ENCODE assay signal across 8 cellular contexts in the genomic region with DNA sequence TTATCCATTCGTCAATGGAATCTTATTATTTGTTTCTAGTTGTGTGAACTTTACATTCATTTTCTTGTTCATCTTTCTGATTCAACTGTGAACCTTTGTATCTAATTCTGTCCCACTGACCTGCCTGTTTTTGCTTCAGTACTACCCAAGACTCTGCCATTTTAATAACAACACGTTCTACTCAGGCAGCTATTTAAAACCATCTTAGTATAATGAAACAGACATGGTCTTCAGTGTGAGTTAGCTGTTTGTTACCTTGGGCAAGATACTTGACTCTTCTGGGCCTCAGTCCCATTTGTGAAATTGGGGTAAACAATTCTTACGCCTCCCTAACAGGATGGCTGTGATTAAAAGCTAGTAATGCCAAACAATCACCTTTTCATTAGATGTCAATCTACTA. TPM values are rescaled to one million over a fixed set of nuclear protein-coding genes. Genes with fewer than 3 reads are reported as not detected.
A peak's percentile ranks its signal among the peaks of the same experiment; 100 is the strongest.
DNase-seq lines count a peak whose midpoint lies in the region; ATAC-seq and TF ChIP-seq lines count a peak whose summit lies in the region.

No MANE protein-coding gene starts in this region.

- H3K4me1 Mint-ChIP-seq in activated T-cell treated with anti-CD3 and anti-CD28 coated beads, Interleukin-2, amount 50 U/mL, for 72 hours (ENCODE audit: low read depth), result peaks cover 15% of the 10 kb centered on the region
- peaks cover 27% of the 10 kb centered on the region for H3K4me1 Mint-ChIP-seq in activated naive CD8-positive, alpha-beta T cell treated with anti-CD3 and anti-CD28 coated beads for 36 hours

- H3K27me3 ChIP-seq in liver (ENCODE audit: control insufficient read depth in 4 of 4, insufficient read depth in 4 of 4, low read length in 3 of 4), result no peaks in the 10 kb centered on the region
- no peaks in the 10 kb centered on the region for H3K27me3 ChIP-seq in tibial artery

- peaks cover 4 to 34% (median 21%) of the 10 kb centered on the region in 4 donors for H3K4me1 ChIP-seq in liver (ENCODE audit: control insufficient read depth in 4 of 4, insufficient read depth in 4 of 4, low read length in 3 of 4)
- H3K4me1 ChIP-seq in tibial artery, result peaks cover 0 to 57% (median 36%) of the 10 kb centered on the region in 4 donors

- intact Hi-C loops in tibial artery (cut with DNase I; ENCODE audit: low total_unique reads), result no loop called here

- peak overlapping the region; percentile 67 to 80 for H3K9ac ChIP-seq in liver (ENCODE audit: low read depth in 1 of 2, low read length in 2 of 2)

- H3K36me3 ChIP-seq in liver (ENCODE audit: control insufficient read depth in 4 of 4, insufficient read depth in 3 of 4, low read depth in 1 of 4, low read length in 3 of 4), result peaks cover 0 to 2% (median 0%) of the 10 kb centered on the region in 4 donors
- H3K36me3 ChIP-seq in tibial artery, result no peaks in the 10 kb centered on the region

- no peaks in the 10 kb centered on the region for H3K27me3 Mint-ChIP-seq in activated T-cell treated with anti-CD3 and anti-CD28 coated beads, Interleukin-2, amount 50 U/mL, for 72 hours (ENCODE audit: low read depth)
- no peaks in the 10 kb centered on the region for H3K27me3 Mint-ChIP-seq in activated naive CD8-positive, alpha-beta T cell treated with anti-CD3 and anti-CD28 coated beads for 36 hours

- H3K36me3 Mint-ChIP-seq in activated T-cell treated with anti-CD3 and anti-CD28 coated beads, Interleukin-2, amount 50 U/mL, for 72 hours (ENCODE audit: insufficient read depth in 2 of 2), result peaks cover 9 to 10% of the 10 kb centered on the region in 2 donors
- H3K36me3 Mint-ChIP-seq in activated naive CD8-positive, alpha-beta T cell treated with anti-CD3 and anti-CD28 coated beads for 36 hours, result peaks cover 13% of the 10 kb centered on the region

- ATAC-seq in activated T-cell treated with anti-CD3 and anti-CD28 coated beads, Interleukin-2, amount 50 U/mL, for 72 hours (replicated peaks in 1 of 2), result no peak
- ATAC-seq in HG02885 (IDR thresholded peaks at IDR 0.05; ENCODE audit: poor library complexity, unreplicated experiment), result no peak
- no peak for ATAC-seq in HG02852 (IDR thresholded peaks at IDR 0.05; ENCODE audit: unreplicated experiment)

- H3K27ac ChIP-seq in liver (ENCODE audit: low read depth in 1 of 2, low read length in 2 of 2) (no peak overlapping the region), tibial artery (peak overlapping the region; percentile 85 to 97)

- H3K9me3 ChIP-seq in liver (ENCODE audit: control insufficient read depth in 4 of 4, low read length in 3 of 4), result no peaks in the 10 kb centered on the region
- H3K9me3 ChIP-seq in tibial artery, result peaks cover 0 to 3% (median 0%) of the 10 kb centered on the region in 3 donors

- H3K27ac Mint-ChIP-seq in activated T-cell treated with anti-CD3 and anti-CD28 coated beads, Interleukin-2, amount 50 U/mL, for 72 hours, result peak overlapping the region; percentile 87
- peak overlapping the region; percentile 83 for H3K27ac Mint-ChIP-seq in activated naive CD8-positive, alpha-beta T cell treated with anti-CD3 and anti-CD28 coated beads for 36 hours

- DNase-seq in activated T-cell treated with anti-CD3 and anti-CD28 coated beads, Interleukin-2, amount 50 U/mL, for 72 hours, result no peak
- no peak for DNase-seq in activated T-cell treated with anti-CD3 and anti-CD28 coated beads, Interleukin-2, amount 50 U/mL, for 48 hours
- DNase-seq in activated naive CD8-positive, alpha-beta T cell treated with anti-CD3 and anti-CD28 coated beads for 36 hours, result no peak
- no peak for DNase-seq in tibial artery
- no peak for DNase-seq in HuH-7 (ENCODE audit: low spot score)

- H3K9me3 Mint-ChIP-seq in activated T-cell treated with anti-CD3 and anti-CD28 coated beads, Interleukin-2, amount 50 U/mL, for 72 hours, result peaks cover 0 to 5% of the 10 kb centered on the region in 2 donors
- peaks cover 6% of the 10 kb centered on the region for H3K9me3 Mint-ChIP-seq in activated naive CD8-positive, alpha-beta T cell treated with anti-CD3 and anti-CD28 coated beads for 36 hours

- no peak for TF ChIP-seq RAD21 in liver (IDR thresholded peaks at IDR 0.05)

- peak overlapping the region; percentile 94 to 100 (median 96) for H3K4me3 ChIP-seq in liver (ENCODE audit: low read depth in 1 of 3, low read length in 3 of 3)
- peak overlapping the region; percentile 67 to 97 for H3K4me3 ChIP-seq in tibial artery

- WGBS in liver, result 30% methylated on average over 3 of the region's 3 CpGs

- no peak for TF ChIP-seq CTCF in liver (IDR thresholded peaks at IDR 0.05; ENCODE audit: low read depth, low read length, missing input control)
- no peak for TF ChIP-seq CTCF in tibial artery (IDR thresholded peaks at IDR 0.05)

- H3K4me3 Mint-ChIP-seq in activated T-cell treated with anti-CD3 and anti-CD28 coated beads, Interleukin-2, amount 50 U/mL, for 72 hours, result peak overlapping the region in 1 of 2 donors; percentile 96
- no peak overlapping the region for H3K4me3 Mint-ChIP-seq in activated naive CD8-positive, alpha-beta T cell treated with anti-CD3 and anti-CD28 coated beads for 36 hours

TF ChIP-seq in liver, 16 proteins besides CTCF, POLR2A, EP300 and RAD21:
- TF ChIP-seq MAX (IDR thresholded peaks at IDR 0.05), result no peak
- TF ChIP-seq FOXA2 (IDR thresholded peaks at IDR 0.05), result no peak
- no peak for TF ChIP-seq HNF4A (conservative IDR thresholded peaks at IDR 0.05)
- TF ChIP-seq JUND (IDR thresholded peaks at IDR 0.05), result no peak
- TF ChIP-seq, protein P1, sequence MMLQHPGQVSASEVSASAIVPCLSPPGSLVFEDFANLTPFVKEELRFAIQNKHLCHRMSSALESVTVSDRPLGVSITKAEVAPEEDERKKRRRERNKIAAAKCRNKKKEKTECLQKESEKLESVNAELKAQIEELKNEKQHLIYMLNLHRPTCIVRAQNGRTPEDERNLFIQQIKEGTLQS (IDR thresholded peaks at IDR 0.05), result no peak
- TF ChIP-seq SP1 (IDR thresholded peaks at IDR 0.05), result no peak
- TF ChIP-seq, protein P2, sequence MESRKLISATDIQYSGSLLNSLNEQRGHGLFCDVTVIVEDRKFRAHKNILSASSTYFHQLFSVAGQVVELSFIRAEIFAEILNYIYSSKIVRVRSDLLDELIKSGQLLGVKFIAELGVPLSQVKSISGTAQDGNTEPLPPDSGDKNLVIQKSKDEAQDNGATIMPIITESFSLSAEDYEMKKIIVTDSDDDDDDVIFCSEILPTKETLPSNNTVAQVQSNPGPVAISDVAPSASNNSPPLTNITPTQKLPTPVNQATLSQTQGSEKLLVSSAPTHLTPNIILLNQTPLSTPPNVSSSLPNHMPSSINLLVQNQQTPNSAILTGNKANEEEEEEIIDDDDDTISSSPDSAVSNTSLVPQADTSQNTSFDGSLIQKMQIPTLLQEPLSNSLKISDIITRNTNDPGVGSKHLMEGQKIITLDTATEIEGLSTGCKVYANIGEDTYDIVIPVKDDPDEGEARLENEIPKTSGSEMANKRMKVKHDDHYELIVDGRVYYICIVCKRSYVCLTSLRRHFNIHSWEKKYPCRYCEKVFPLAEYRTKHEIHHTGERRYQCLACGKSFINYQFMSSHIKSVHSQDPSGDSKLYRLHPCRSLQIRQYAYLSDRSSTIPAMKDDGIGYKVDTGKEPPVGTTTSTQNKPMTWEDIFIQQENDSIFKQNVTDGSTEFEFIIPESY (IDR thresholded peaks at IDR 0.05), result no peak
- TF ChIP-seq REST (IDR thresholded peaks at IDR 0.05), result no peak

RNA-seq across cellular contexts. Expression of gene BTBD1, which starts 1.6 kb away (rescaled TPM):
- total RNA-seq in activated T-cell treated with anti-CD3 and anti-CD28 coated beads, Interleukin-2, amount 50 U/mL, for 72 hours, result 10 to 100 TPM; 65.0 to 65.7 TPM
- total RNA-seq in activated naive CD8-positive, alpha-beta T cell treated with anti-CD3 and anti-CD28 coated beads for 36 hours, result 10 to 100 TPM; 62.4 to 63.3 TPM
- 10 to 100 TPM; 37.8 to 43.9 TPM for total RNA-seq in liver
- 10 to 100 TPM in 1 of 2 donors, 1 to 10 TPM in 1; 8.6 to 17.3 TPM for polyA plus RNA-seq in liver

RNA-seq across cellular contexts. Expression of gene TM6SF1, which starts 42.0 kb away (rescaled TPM):
- 10 to 100 TPM; 25.1 to 31.8 TPM for total RNA-seq in activated T-cell treated with anti-CD3 and anti-CD28 coated beads, Interleukin-2, amount 50 U/mL, for 72 hours
- 1 to 10 TPM; 1.6 TPM for total RNA-seq in activated naive CD8-positive, alpha-beta T cell treated with anti-CD3 and anti-CD28 coated beads for 36 hours
- total RNA-seq in liver, result 1 to 10 TPM; 1.6 to 2.1 TPM
- under 1 TPM; 0.65 to 0.94 TPM for polyA plus RNA-seq in liver

RNA-seq across cellular contexts. Expression of gene C15orf40, which starts 54.0 kb away (rescaled TPM):
- total RNA-seq in activated T-cell treated with anti-CD3 and anti-CD28 coated beads, Interleukin-2, amount 50 U/mL, for 72 hours, result 10 to 100 TPM; 31.5 to 40.8 TPM
- 10 to 100 TPM; 27.1 to 30.2 TPM for total RNA-seq in activated naive CD8-positive, alpha-beta T cell treated with anti-CD3 and anti-CD28 coated beads for 36 hours
- total RNA-seq in liver, result 10 to 100 TPM in 1 of 2 donors, 1 to 10 TPM in 1; 9.0 to 13.6 TPM
- polyA plus RNA-seq in liver, result 10 to 100 TPM in 1 of 2 donors, 1 to 10 TPM in 1; 7.3 to 25.2 TPM

Comparison
In these comparisons a context has a peak if more than half of its experiments do, and no peak if none do; other contexts are left out.
1. H3K27ac ChIP-seq: peak in tibial artery (2 of 2); none in liver (0 of 2).
2. RNA of gene TM6SF1, which starts 42.0 kb away (total RNA-seq): 25.1 to 31.8 TPM in activated T-cell treated with anti-CD3 and anti-CD28 coated beads, Interleukin-2, amount 50 U/mL, for 72 hours; 1.6 to 2.1 TPM in liver and 1.6 TPM in activated naive CD8-positive, alpha-beta T cell treated with anti-CD3 and anti-CD28 coated beads for 36 hours; every median in the first group is over 4 times any median in the second.